In genomic region chr16:74766729-74767128, GRCh38 we compare ENCODE assay signal across 22 cellular contexts. TPM values are rescaled to one million over a fixed set of nuclear protein-coding genes. Genes with fewer than 3 reads are reported as not detected.
DNase-seq lines count a peak whose midpoint lies in the region; ATAC-seq and TF ChIP-seq lines count a peak whose summit lies in the region.
"Had no signal": no experiment of that assay in that cellular context is flagged by ENCODE, and none has a peak within 500 bp of the region (broad histone marks: within the 10 kb centered on the region; RNA-seq: fewer than 3 reads in every experiment).

No MANE protein-coding gene starts in this region.

- WGBS in endodermal cell (ENCODE audit: insufficient coverage in 1 of 2, insufficient read length in 1 of 2), 2 experiments: 89 to 94% methylated on average over 7 of the region's 7 CpGs

- POLR2A ChIA-PET in OCI-LY7 (lab: Charles Lee): no interaction called here

- no peaks in the 10 kb centered on the region for H3K79me2 ChIP-seq in DOHH2 (ENCODE audit: control insufficient read depth, low read length)
- H3K79me2 ChIP-seq in GM23338 (replicated peaks; ENCODE audit: insufficient read depth): no peaks in the 10 kb centered on the region
- H3K79me2 ChIP-seq in OCI-LY7 (ENCODE audit: insufficient read depth, low read depth, low read length): no peaks in the 10 kb centered on the region

- H3K27ac Mint-ChIP-seq in GM23338 (no peak overlapping the region), endodermal cell (no peak overlapping the region)
- no peak overlapping the region for H3K27ac Mint-ChIP-seq in activated naive CD8-positive, alpha-beta T cell treated with anti-CD3 and anti-CD28 coated beads, Interleukin-2, amount 50 U/mL, for 24 hours
- H3K27ac Mint-ChIP-seq: B cell; progenitor cell of endocrine pancreas; stimulated activated naive CD8-positive, alpha-beta T cell treated with anti-CD3 and anti-CD28 coated beads, Interleukin-15, amount 100 ng/mL, for 72 hours; type B pancreatic cell had no signal

- peaks cover 15% of the 10 kb centered on the region for H3K27me3 Mint-ChIP-seq in GM23338 (ENCODE audit: insufficient read depth, low read depth, poor library complexity)
- H3K27me3 Mint-ChIP-seq in endodermal cell (ENCODE audit: insufficient read depth): peaks cover 13% of the 10 kb centered on the region
- peaks cover 13% of the 10 kb centered on the region for H3K27me3 Mint-ChIP-seq in activated naive CD8-positive, alpha-beta T cell treated with anti-CD3 and anti-CD28 coated beads, Interleukin-2, amount 50 U/mL, for 24 hours

- no peaks in the 10 kb centered on the region for H4K20me1 ChIP-seq in DOHH2 (ENCODE audit: control insufficient read depth, insufficient read depth, low read depth, low read length)
- peaks cover 6% of the 10 kb centered on the region; the same call in 1 of the 2 replicates for H4K20me1 ChIP-seq in GM23338 (replicated peaks; ENCODE audit: insufficient read depth)
- H4K20me1 ChIP-seq in OCI-LY7 (ENCODE audit: insufficient read depth, low read length): no peaks in the 10 kb centered on the region

- H3K9me2 ChIP-seq in DOHH2 (replicated peaks; ENCODE audit: control insufficient read depth, low read length): no peaks in the 10 kb centered on the region
- H3K9me2 ChIP-seq in GM23338 (ENCODE audit: insufficient read depth): no peaks in the 10 kb centered on the region
- no peaks in the 10 kb centered on the region for H3K9me2 ChIP-seq in OCI-LY7 (ENCODE audit: insufficient read depth, low read length)

- no peak overlapping the region for H3K9ac ChIP-seq in endodermal cell (ENCODE audit: extremely low read depth, low read length, poor library complexity, severe bottlenecking)

- H3K4me2 ChIP-seq in DOHH2 (ENCODE audit: low read length) (no peak overlapping the region), GM23338 (no peak overlapping the region), OCI-LY7 (ENCODE audit: low read length) (no peak overlapping the region)

- H3K27ac ChIP-seq in DOHH2 (ENCODE audit: low read depth, low read length): no peak overlapping the region
- H3K27ac ChIP-seq in GM23338 (ENCODE audit: low read depth): no peak overlapping the region
- no peak overlapping the region for H3K27ac ChIP-seq in OCI-LY7 (ENCODE audit: low read depth, low read length, poor library complexity, severe bottlenecking)
- H3K27ac ChIP-seq in endodermal cell (ENCODE audit: low read depth, low read length): no peak overlapping the region
- H3K27ac ChIP-seq: skin epidermis had no signal

- H3K4me1 ChIP-seq in DOHH2 (ENCODE audit: control insufficient read depth, low read length) (peaks cover 5% of the 10 kb centered on the region), GM23338 (ENCODE audit: insufficient read depth) (no peaks in the 10 kb centered on the region), OCI-LY7 (ENCODE audit: insufficient read depth, low read length, poor library complexity, severe bottlenecking) (peaks cover 9% of the 10 kb centered on the region), endodermal cell (ENCODE audit: control insufficient read depth, insufficient read depth, low read length) (no peaks in the 10 kb centered on the region)
- H3K4me1 ChIP-seq: Caco-2 had no signal

- intact Hi-C loops in OCI-LY7 (cut with micrococcal nuclease; ENCODE audit: unreplicated experiment) (no loop called here), cardiac septum (cut with DNase I) (no loop called here)

- no peaks in the 10 kb centered on the region for H3K36me3 ChIP-seq in DOHH2 (ENCODE audit: control insufficient read depth, low read length)
- no peaks in the 10 kb centered on the region for H3K36me3 ChIP-seq in GM23338 (ENCODE audit: insufficient read depth)
- H3K36me3 ChIP-seq in OCI-LY7 (ENCODE audit: insufficient read depth, low read length): no peaks in the 10 kb centered on the region
- no peaks in the 10 kb centered on the region for H3K36me3 ChIP-seq in endodermal cell (ENCODE audit: control insufficient read depth, insufficient read depth, low read length)

- CTCF ChIA-PET in OCI-LY7 (lab: Charles Lee; ENCODE audit: unreplicated experiment): no interaction called here

- peak; percentile 70 for DNase-seq in GM23338 (ENCODE audit: low spot score)
- DNase-seq in OCI-LY7 (ENCODE audit: low spot score): no peak
- DNase-seq in endodermal cell: no peak
- no peak for DNase-seq in cardiac septum (ENCODE audit: low spot score)
- DNase-seq in activated naive CD8-positive, alpha-beta T cell treated with anti-CD3 and anti-CD28 coated beads, Interleukin-2, amount 50 U/mL, for 24 hours: no peak
- DNase-seq: activated CD4-positive, CD25-positive, alpha-beta regulatory T cell; activated naive CD4-positive, alpha-beta T cell treated with anti-CD3 and anti-CD28 coated beads, Interleukin-2, amount 50 U/mL, for 16 hours; activated T-cell treated with anti-CD3 and anti-CD28 coated beads, Interleukin-2, amount 50 U/mL, for 4 hours; Caco-2; left ventricle myocardium superior; NCI-H2029; stimulated activated CD4-positive, alpha-beta T cell treated with anti-CD3 and anti-CD28 coated beads, Interleukin-2, amount 100 ng/mL, for 48 hours; stimulated activated naive CD8-positive, alpha-beta T cell treated with anti-CD3 and anti-CD28 coated beads, Interleukin-15, amount 100 ng/mL, for 72 hours had no signal

- H3K4me1 Mint-ChIP-seq in GM23338 (no peaks in the 10 kb centered on the region), endodermal cell (no peaks in the 10 kb centered on the region)
- no peaks in the 10 kb centered on the region for H3K4me1 Mint-ChIP-seq in activated naive CD8-positive, alpha-beta T cell treated with anti-CD3 and anti-CD28 coated beads, Interleukin-2, amount 50 U/mL, for 24 hours
- H3K4me1 Mint-ChIP-seq: neural crest cell; stimulated activated naive CD8-positive, alpha-beta T cell treated with anti-CD3 and anti-CD28 coated beads, Interleukin-15, amount 100 ng/mL, for 72 hours had no signal

- no peaks in the 10 kb centered on the region for H3K36me3 Mint-ChIP-seq in GM23338 (ENCODE audit: low read depth)
- H3K36me3 Mint-ChIP-seq in endodermal cell (ENCODE audit: low read depth): peaks cover 2% of the 10 kb centered on the region
- H3K36me3 Mint-ChIP-seq in activated naive CD8-positive, alpha-beta T cell treated with anti-CD3 and anti-CD28 coated beads, Interleukin-2, amount 50 U/mL, for 24 hours (ENCODE audit: low read depth): no peaks in the 10 kb centered on the region
- H3K36me3 Mint-ChIP-seq: type B pancreatic cell had no signal

- H3F3A ChIP-seq in DOHH2 (ENCODE audit: control insufficient read depth, insufficient read depth) (no peaks in the 10 kb centered on the region), GM23338 (replicated peaks; ENCODE audit: low read depth) (no peaks in the 10 kb centered on the region)

- H3K4me3 Mint-ChIP-seq in GM23338: no peak overlapping the region
- H3K4me3 Mint-ChIP-seq in endodermal cell: no peak overlapping the region
- H3K4me3 Mint-ChIP-seq in activated naive CD8-positive, alpha-beta T cell treated with anti-CD3 and anti-CD28 coated beads, Interleukin-2, amount 50 U/mL, for 24 hours: no peak overlapping the region
- H3K4me3 Mint-ChIP-seq: activated T-cell treated with anti-CD3 and anti-CD28 coated beads, Interleukin-2, amount 50 U/mL, for 4 hours; B cell; neural crest cell; stimulated activated naive CD8-positive, alpha-beta T cell treated with anti-CD3 and anti-CD28 coated beads, Interleukin-15, amount 100 ng/mL, for 72 hours; type B pancreatic cell had no signal

- H3K4me3 ChIP-seq in DOHH2 (ENCODE audit: low read length) (no peak overlapping the region), GM23338 (no peak overlapping the region), OCI-LY7 (ENCODE audit: low read depth, low read length, poor library complexity, severe bottlenecking) (no peak overlapping the region), endodermal cell (ENCODE audit: low read length) (no peak overlapping the region)
- H3K4me3 ChIP-seq: skin epidermis had no signal

- peak; percentile 46 for TF ChIP-seq CTCF in DOHH2 (IDR thresholded peaks at IDR 0.05; ENCODE audit: low read depth, low read length, poor library complexity, severe bottlenecking)
- peak; percentile 81 to 86 for TF ChIP-seq CTCF in GM23338 (conservative IDR thresholded peaks at IDR 0.05; ENCODE audit: low read depth in 2 of 2)
- TF ChIP-seq CTCF in OCI-LY7 (conservative IDR thresholded peaks at IDR 0.05; ENCODE audit: low read length): peak; percentile 52
- TF ChIP-seq CTCF in endodermal cell (conservative IDR thresholded peaks at IDR 0.05): peak; percentile 58

- peaks cover 7% of the 10 kb centered on the region; the same call in 1 of the 2 replicates for H3K27me3 ChIP-seq in DOHH2 (ENCODE audit: control insufficient read depth, low read length)
- H3K27me3 ChIP-seq in GM23338 (ENCODE audit: insufficient read depth): no peaks in the 10 kb centered on the region
- no peaks in the 10 kb centered on the region for H3K27me3 ChIP-seq in endodermal cell (ENCODE audit: control insufficient read depth, insufficient read depth, low read length, poor library complexity, severe bottlenecking)

- H2AFZ ChIP-seq in GM23338: no peak overlapping the region
- H2AFZ ChIP-seq in OCI-LY7 (ENCODE audit: low read length): no peak overlapping the region

- BruUV-seq in OCI-LY7 (replicated peaks; lab: Mats Ljungman, UMichigan): no TSS peak

- no peaks in the 10 kb centered on the region for H3K9me3 ChIP-seq in DOHH2 (ENCODE audit: control insufficient read depth, insufficient read depth, low read length)
- no peaks in the 10 kb centered on the region for H3K9me3 ChIP-seq in OCI-LY7 (ENCODE audit: low read length)
- H3K9me3 ChIP-seq in endodermal cell (ENCODE audit: control insufficient read depth, low read length): no peaks in the 10 kb centered on the region
- H3K9me3 ChIP-seq: Caco-2 had no signal

- H3K9me3 Mint-ChIP-seq in GM23338: no peaks in the 10 kb centered on the region
- H3K9me3 Mint-ChIP-seq in endodermal cell: peaks cover 6% of the 10 kb centered on the region
- no peaks in the 10 kb centered on the region for H3K9me3 Mint-ChIP-seq in activated naive CD8-positive, alpha-beta T cell treated with anti-CD3 and anti-CD28 coated beads, Interleukin-2, amount 50 U/mL, for 24 hours
- H3K9me3 Mint-ChIP-seq: activated T-cell treated with anti-CD3 and anti-CD28 coated beads, Interleukin-2, amount 50 U/mL, for 4 hours; neural crest cell; stimulated activated naive CD8-positive, alpha-beta T cell treated with anti-CD3 and anti-CD28 coated beads, Interleukin-15, amount 100 ng/mL, for 72 hours; type B pancreatic cell had no signal

- ATAC-seq in GM23338: peak; percentile 77
- no peak for ATAC-seq in activated naive CD8-positive, alpha-beta T cell treated with anti-CD3 and anti-CD28 coated beads, Interleukin-2, amount 50 U/mL, for 24 hours
- no peak for ATAC-seq in HG02870 (IDR thresholded peaks at IDR 0.05; ENCODE audit: unreplicated experiment)
- ATAC-seq in HG02610 (IDR thresholded peaks at IDR 0.05; ENCODE audit: unreplicated experiment): no peak
- ATAC-seq: activated T-cell treated with anti-CD3 and anti-CD28 coated beads, Interleukin-2, amount 50 U/mL, for 4 hours; left ventricle myocardium superior; stimulated activated naive CD8-positive, alpha-beta T cell treated with anti-CD3 and anti-CD28 coated beads, Interleukin-15, amount 100 ng/mL, for 72 hours had no signal

RNA-seq across cellular contexts. Expression of gene FA2H, which starts 7.9 kb away (rescaled TPM):
- 5.7 and 6.3 TPM in 2 replicates for total RNA-seq in GM23338 (2014; rRNA removed; shearing (Covaris generic))
- 3.8 and 5.7 TPM in 2 replicates for polyA plus RNA-seq in GM23338 (2016; fragmentation: Nextera tagmentation; extraction: Ambion mirVana)
- 0.73 TPM in 1 of 2 replicates, not detected in the other for total RNA-seq in OCI-LY7 (2014; rRNA removed; shearing (Covaris generic))
- total RNA-seq in OCI-LY7 (2022) (4.6 and 4.7 TPM in 2 replicates), endodermal cell (1 to 10 TPM; 2.1 to 2.4 TPM), cardiac septum (not detected)
- polyA plus RNA-seq in endodermal cell (2013, experiment 1 of 2): 0.39 TPM
- 0.50 TPM for polyA plus RNA-seq in endodermal cell (2013, experiment 2 of 2)
- total RNA-seq: chondrocyte, neural crest cell had no signal
